In genomic region chr3:69864751-69865150, GRCh38 we compare ENCODE assay signal across 20 cellular contexts.
DNase-seq lines count a peak whose midpoint lies in the region; ATAC-seq, FAIRE-seq and TF ChIP-seq lines count a peak whose summit lies in the region.
"Had no signal": no experiment of that assay in that cellular context is flagged by ENCODE, and none has a peak within 500 bp of the region (broad histone marks: within the 10 kb centered on the region; RNA-seq: fewer than 3 reads in every experiment).

No MANE protein-coding gene starts in this region.

- H3K14ac ChIP-seq in IMR-90 (replicated peaks; ENCODE audit: low read depth, low read length), result peak overlapping the region; percentile 89

- H3K4me3 ChIP-seq in cardiac muscle cell (no peak overlapping the region), IMR-90 (ENCODE audit: insufficient read depth, low read depth, low read length) (no peak overlapping the region), right cardiac atrium (ENCODE audit: low read length) (no peak overlapping the region), small intestine (ENCODE audit: low read depth in 1 of 2, low read length in 2 of 2) (no peak overlapping the region)
- H3K4me3 ChIP-seq: BLaER1 treated with 17β-estradiol and CSF1 and Interleukin-3, amounts not matched to agents 10 nM and 100 nM; MG63 had no signal

- no peak for TF ChIP-seq RAD21 in IMR-90 (IDR thresholded peaks at IDR 0.05; ENCODE audit: low read length)

- no peak for DNase-seq in cardiac muscle cell (ENCODE audit: low read depth in 1 of 2, low spot score in 1 of 2)
- DNase-seq in left cardiac atrium, result no peak
- peak; percentile 58 for DNase-seq in IMR-90
- DNase-seq in right cardiac atrium, result no peak
- DNase-seq in small intestine, result no peak
- no peak for DNase-seq in NCI-H1105 (lab: John Stamatoyannopoulos, UW)
- DNase-seq in ecto neural progenitor cell (ENCODE audit: low spot score), result no peak
- no peak for DNase-seq in activated CD8-positive, alpha-beta memory T cell treated with anti-CD3 and anti-CD28 coated beads, Interleukin-2, amount 10 ng/mL, durations not matched to agents 7 days and 5 days
- DNase-seq: CD8-positive, alpha-beta memory T cell; DMS79 treated with DMSO at 0.1 percent for 48 hours; GDM1; Karpas-422; NCI-H1092; NCI-H1694; NCI-H524 had no signal

- H4K91ac ChIP-seq in IMR-90 (ENCODE audit: insufficient read depth, low read depth, low read length), result peak overlapping the region; percentile 100

- H3K36me3 Mint-ChIP-seq in activated CD8-positive, alpha-beta memory T cell treated with anti-CD3 and anti-CD28 coated beads, Interleukin-2, amount 10 ng/mL, durations not matched to agents 7 days and 5 days, result no peaks in the 10 kb centered on the region
- H3K36me3 Mint-ChIP-seq: CD8-positive, alpha-beta memory T cell had no signal

- H3K9me1 ChIP-seq in IMR-90 (ENCODE audit: insufficient read depth, low read length), result peaks cover 21% of the 10 kb centered on the region

- peak overlapping the region; percentile 97 for H3K27ac ChIP-seq in cardiac muscle cell
- peak overlapping the region; percentile 93 for H3K27ac ChIP-seq in IMR-90 (ENCODE audit: insufficient read depth, low read length)
- peak overlapping the region; percentile 72 for H3K27ac ChIP-seq in right cardiac atrium (ENCODE audit: low read length)
- peak overlapping the region; percentile 32 to 63 for H3K27ac ChIP-seq in small intestine (ENCODE audit: low read depth in 1 of 2, low read length in 1 of 2)
- H3K27ac ChIP-seq: 22Rv1; BLaER1 treated with 17β-estradiol and CSF1 and Interleukin-3, amounts not matched to agents 10 nM and 100 nM had no signal

- peak overlapping the region; percentile 98 for H2BK120ac ChIP-seq in IMR-90 (ENCODE audit: low read depth, low read length)

- H2BK15ac ChIP-seq in IMR-90 (ENCODE audit: low read depth, low read length), result peak overlapping the region; percentile 97; the same call in 2 of the 3 replicates

- no peaks in the 10 kb centered on the region for H3K9me3 Mint-ChIP-seq in activated CD8-positive, alpha-beta memory T cell treated with anti-CD3 and anti-CD28 coated beads, Interleukin-2, amount 10 ng/mL, durations not matched to agents 7 days and 5 days (ENCODE audit: low read depth)

- no peaks in the 10 kb centered on the region for H3K9me3 ChIP-seq in cardiac muscle cell (ENCODE audit: low read depth)
- no peaks in the 10 kb centered on the region for H3K9me3 ChIP-seq in IMR-90 (ENCODE audit: control insufficient read depth, insufficient read depth, low read length)
- no peaks in the 10 kb centered on the region for H3K9me3 ChIP-seq in right cardiac atrium (ENCODE audit: control insufficient read depth, low read length)
- H3K9me3 ChIP-seq in small intestine (ENCODE audit: control insufficient read depth, low read depth), result no peaks in the 10 kb centered on the region
- H3K9me3 ChIP-seq: BLaER1 treated with 17β-estradiol and CSF1 and Interleukin-3, amounts not matched to agents 10 nM and 100 nM; MG63 had no signal

- H3K27me3 ChIP-seq in cardiac muscle cell, result no peaks in the 10 kb centered on the region
- no peaks in the 10 kb centered on the region for H3K27me3 ChIP-seq in IMR-90 (ENCODE audit: control insufficient read depth, insufficient read depth, low read length)
- H3K27me3 ChIP-seq in right cardiac atrium (ENCODE audit: control insufficient read depth, insufficient read depth), result no peaks in the 10 kb centered on the region
- H3K27me3 ChIP-seq in small intestine (ENCODE audit: control insufficient read depth in 2 of 2, insufficient read depth in 2 of 2, low read length in 2 of 2), result no peaks in the 10 kb centered on the region
- H3K27me3 ChIP-seq: BLaER1 treated with 17β-estradiol and CSF1 and Interleukin-3, amounts not matched to agents 10 nM and 100 nM; MG63 had no signal

- dilution Hi-C loops in IMR-90 (cut with HindIII; ENCODE audit: low sequenced_read_pairs, unreplicated experiment), result no loop called here

- no CpG with 5 or more reads among the region's 2 CpGs for WGBS in IMR-90 (ENCODE audit: extremely low coverage in 2 of 2, insufficient read length in 1 of 2), 2 experiments
- WGBS in right cardiac atrium, result 75% methylated on average over 2 of the region's 2 CpGs
- 41 to 51% (median 49%) methylated on average over 2 of the region's 2 CpGs for WGBS in small intestine, 3 donors

- TF ChIP-seq CTCF in cardiac muscle cell (IDR thresholded peaks at IDR 0.05; ENCODE audit: low read depth, low read length) (no peak), IMR-90 (conservative IDR thresholded peaks at IDR 0.05; ENCODE audit: low read depth, low read length) (no peak)

- BruUV-seq in IMR-90 (replicated peaks; lab: Mats Ljungman, UMichigan), result no TSS peak

- no peaks in the 10 kb centered on the region for H3K27me3 Mint-ChIP-seq in activated CD8-positive, alpha-beta memory T cell treated with anti-CD3 and anti-CD28 coated beads, Interleukin-2, amount 10 ng/mL, durations not matched to agents 7 days and 5 days

- peak overlapping the region; percentile 90 for H4K5ac ChIP-seq in IMR-90 (ENCODE audit: low read depth, low read length)

- peak overlapping the region; percentile 95 for H2BK20ac ChIP-seq in IMR-90 (ENCODE audit: low read depth, low read length)

- H3K9ac ChIP-seq in IMR-90 (ENCODE audit: low read depth, low read length), result peak overlapping the region; percentile 54
- H3K9ac ChIP-seq: BLaER1 treated with 17β-estradiol and CSF1 and Interleukin-3, amounts not matched to agents 10 nM and 100 nM had no signal

- peak overlapping the region; percentile 14 for H3K4me2 ChIP-seq in IMR-90 (ENCODE audit: low read depth, low read length)
- H3K4me2 ChIP-seq: BLaER1 treated with 17β-estradiol and CSF1 and Interleukin-3, amounts not matched to agents 10 nM and 100 nM had no signal

- no peak overlapping the region for H3K4me3 Mint-ChIP-seq in activated CD8-positive, alpha-beta memory T cell treated with anti-CD3 and anti-CD28 coated beads, Interleukin-2, amount 10 ng/mL, durations not matched to agents 7 days and 5 days
- H3K4me3 Mint-ChIP-seq: CD8-positive, alpha-beta memory T cell had no signal

- H3K36me3 ChIP-seq in cardiac muscle cell, result no peaks in the 10 kb centered on the region
- H3K36me3 ChIP-seq in IMR-90 (ENCODE audit: control insufficient read depth, insufficient read depth, low read length), result no peaks in the 10 kb centered on the region
- no peaks in the 10 kb centered on the region for H3K36me3 ChIP-seq in small intestine (ENCODE audit: control insufficient read depth in 2 of 2, insufficient read depth in 2 of 2, low read length in 2 of 2)
- H3K36me3 ChIP-seq: MG63 had no signal

- no peak for FAIRE-seq in small intestine (lab: Jason Lieb, UNC)
- FAIRE-seq: GM12892 had no signal

- H4K8ac ChIP-seq in IMR-90 (ENCODE audit: low read depth in 2 of 2, low read length in 2 of 2), result peak overlapping the region; percentile 98 to 99

- TF ChIP-seq POLR2A in IMR-90 (IDR thresholded peaks at IDR 0.05; ENCODE audit: low read depth, low read length), result no peak

- H3K23ac ChIP-seq in IMR-90 (ENCODE audit: low read depth, low read length), result peak overlapping the region; percentile 93

- H4K20me1 ChIP-seq in IMR-90 (ENCODE audit: insufficient read depth, low read length), result no peaks in the 10 kb centered on the region

- in situ Hi-C loops in IMR-90 (cut with MboI; ENCODE audit: low sequenced_read_pairs), result no loop called here

- ATAC-seq in left cardiac atrium, result no peak
- ATAC-seq in IMR-90 (ENCODE audit: low read depth), result peak; percentile 31
- no peak for ATAC-seq in right cardiac atrium
- ATAC-seq in activated CD8-positive, alpha-beta memory T cell treated with anti-CD3 and anti-CD28 coated beads, Interleukin-2, amount 10 ng/mL, durations not matched to agents 7 days and 5 days, result no peak
- ATAC-seq: Panc1 had no signal

- CTCF ChIA-PET in IMR-90 (lab: Yijun Ruan, JAX), result interaction anchor here (1.7 to 4.3 kb wide), 2 partner anchors 9 to 72 kb away, joined by 7 to 17 read pairs; no protein-coding TSS in a partner anchor
- CTCF ChIA-PET in activated CD8-positive, alpha-beta memory T cell treated with anti-CD3 and anti-CD28 coated beads, Interleukin-2, amount 10 ng/mL, durations not matched to agents 7 days and 5 days (lab: Charles Lee), result no interaction called here

- POLR2A ChIA-PET in IMR-90 (lab: Charles Lee; ENCODE audit: unreplicated experiment), result no interaction called here

- H3K79me1 ChIP-seq in IMR-90 (ENCODE audit: low read depth in 1 of 2, low read length in 2 of 2), result peaks cover 25 to 50% of the 10 kb centered on the region in 2 experiments; a peak in 3 of 4 replicates

- H2AK9ac ChIP-seq in IMR-90 (replicated peaks; ENCODE audit: low read depth, low read length, poor library complexity), result no peak overlapping the region

- peak overlapping the region; percentile 59 for H2AFZ ChIP-seq in IMR-90 (replicated peaks; ENCODE audit: low read length, poor library complexity)

- peak overlapping the region; percentile 99 for H2BK5ac ChIP-seq in IMR-90 (ENCODE audit: low read depth, low read length, poor library complexity, severe bottlenecking)

- peaks cover 29% of the 10 kb centered on the region for H3K4me1 ChIP-seq in cardiac muscle cell (ENCODE audit: low read depth)
- peaks cover 30% of the 10 kb centered on the region for H3K4me1 ChIP-seq in IMR-90 (ENCODE audit: control insufficient read depth, insufficient read depth, low read length)
- H3K4me1 ChIP-seq in right cardiac atrium (ENCODE audit: control insufficient read depth, insufficient read depth, low read length), result peaks cover 7% of the 10 kb centered on the region
- H3K4me1 ChIP-seq in small intestine (ENCODE audit: control insufficient read depth in 2 of 2, insufficient read depth in 1 of 2, low read depth in 1 of 2, low read length in 1 of 2), result peaks cover 0 to 2% of the 10 kb centered on the region in 2 donors

- no peak overlapping the region for H3K27ac Mint-ChIP-seq in activated CD8-positive, alpha-beta memory T cell treated with anti-CD3 and anti-CD28 coated beads, Interleukin-2, amount 10 ng/mL, durations not matched to agents 7 days and 5 days
- H3K27ac Mint-ChIP-seq: CD8-positive, alpha-beta memory T cell had no signal

- H2AK5ac ChIP-seq in IMR-90 (ENCODE audit: low read depth, low read length), result peak overlapping the region; percentile 97

- H3K56ac ChIP-seq in IMR-90 (ENCODE audit: extremely low read depth, insufficient read depth, low read length), result peak overlapping the region; percentile 94

- peak overlapping the region; percentile 92 for H3K18ac ChIP-seq in IMR-90 (ENCODE audit: low read depth, low read length)

- H3K4me1 Mint-ChIP-seq in activated CD8-positive, alpha-beta memory T cell treated with anti-CD3 and anti-CD28 coated beads, Interleukin-2, amount 10 ng/mL, durations not matched to agents 7 days and 5 days, result no peaks in the 10 kb centered on the region
- H3K4me1 Mint-ChIP-seq: CD8-positive, alpha-beta memory T cell had no signal

- intact Hi-C loops in left cardiac atrium (cut with DNase I) (no loop called here), IMR-90 (cut with micrococcal nuclease) (loop anchor here (5.0 to 10.0 kb wide), 2 partner anchors 83 to 780 kb away; partner anchors contain the start of genes ARL6IP5 and UBA3), right cardiac atrium (cut with DNase I) (no loop called here)

- H3K4ac ChIP-seq in IMR-90 (ENCODE audit: low read depth, low read length), result peak overlapping the region; percentile 98
